ENCODE assay signal across 21 cellular contexts in genomic region chr9:7967851-7968250, GRCh38.
DNase-seq lines count a peak whose midpoint lies in the region; ATAC-seq and TF ChIP-seq lines count a peak whose summit lies in the region.
"Had no signal": no experiment of that assay in that cellular context is flagged by ENCODE, and none has a peak within 500 bp of the region (broad histone marks: within the 10 kb centered on the region; RNA-seq: fewer than 3 reads in every experiment).

No MANE protein-coding gene starts in this region.

- no peak for DNase-seq in activated naive CD8-positive, alpha-beta T cell treated with anti-CD3 and anti-CD28 coated beads, Interleukin-2, amount 10 ng/mL, durations not matched to agents 7 days and 5 days
- DNase-seq in activated naive CD8-positive, alpha-beta T cell treated with anti-CD3 and anti-CD28 coated beads, Interleukin-2, amount 50 U/mL, for 24 hours: no peak
- peak; percentile 64 for DNase-seq in colonic mucosa
- DNase-seq in left kidney (ENCODE audit: low read depth, low spot score): peak; percentile 43
- DNase-seq in cortex of kidney (lab: John Stamatoyannopoulos, UW): no peak
- no peak for DNase-seq in stimulated activated CD4-positive, alpha-beta T cell treated with anti-CD3 and anti-CD28 coated beads, Interleukin-4, amount 100 ng/mL, for 24 hours
- DNase-seq: ACHN; activated CD4-positive, alpha-beta T cell treated with anti-CD3 and anti-CD28 coated beads, Interleukin-2, amount 10 ng/mL, durations not matched to agents 7 days and 5 days; activated naive CD4-positive, alpha-beta T cell treated with Interleukin-2 at 50 U/mL for 16 hours; CD8-positive, alpha-beta memory T cell; Karpas-422; left ventricle myocardium superior; NCI-H146; NCI-H2227 treated with DMSO at 0.1 percent for 48 hours; nucleus accumbens; right cardiac atrium; stimulated activated CD4-positive, alpha-beta T cell treated with anti-CD3 and anti-CD28 coated beads, Interleukin-15, amount 100 ng/mL, for 24 hours had no signal

- H3K36me3 Mint-ChIP-seq in activated naive CD8-positive, alpha-beta T cell treated with anti-CD3 and anti-CD28 coated beads, Interleukin-2, amount 10 ng/mL, durations not matched to agents 7 days and 5 days: peaks cover 19% of the 10 kb centered on the region
- peaks cover 1% of the 10 kb centered on the region for H3K36me3 Mint-ChIP-seq in activated naive CD8-positive, alpha-beta T cell treated with anti-CD3 and anti-CD28 coated beads, Interleukin-2, amount 50 U/mL, for 24 hours (ENCODE audit: low read depth)
- H3K36me3 Mint-ChIP-seq: stimulated activated memory B cell treated with anti-CD40 and anti-IgM and Interleukin-4, amounts not matched to agents 10 μg/mL and 1 μg/mL and 100 μg/mL, for 72 hours had no signal

- ATAC-seq in activated naive CD8-positive, alpha-beta T cell treated with anti-CD3 and anti-CD28 coated beads, Interleukin-2, amount 10 ng/mL, durations not matched to agents 7 days and 5 days (ENCODE audit: low read depth): no peak
- no peak for ATAC-seq in activated naive CD8-positive, alpha-beta T cell treated with anti-CD3 and anti-CD28 coated beads, Interleukin-2, amount 50 U/mL, for 24 hours
- ATAC-seq in HG02610 (IDR thresholded peaks at IDR 0.05; ENCODE audit: unreplicated experiment) (no peak), HG02870 (IDR thresholded peaks at IDR 0.05; ENCODE audit: unreplicated experiment) (no peak)
- ATAC-seq: left ventricle myocardium superior; right cardiac atrium; stimulated activated memory B cell treated with anti-CD40 and anti-IgM and Interleukin-4, amounts not matched to agents 10 μg/mL and 1 μg/mL and 100 μg/mL, for 72 hours had no signal

- H3K27me3 ChIP-seq in colonic mucosa: no peaks in the 10 kb centered on the region
- H3K27me3 ChIP-seq: tibial nerve had no signal

- H3K4me3 ChIP-seq in colonic mucosa: no peak overlapping the region
- H3K4me3 ChIP-seq: tibial nerve had no signal

- peak overlapping the region; percentile 66 for H3K27ac Mint-ChIP-seq in activated naive CD8-positive, alpha-beta T cell treated with anti-CD3 and anti-CD28 coated beads, Interleukin-2, amount 10 ng/mL, durations not matched to agents 7 days and 5 days
- no peak overlapping the region for H3K27ac Mint-ChIP-seq in activated naive CD8-positive, alpha-beta T cell treated with anti-CD3 and anti-CD28 coated beads, Interleukin-2, amount 50 U/mL, for 24 hours
- H3K27ac Mint-ChIP-seq: activated CD4-positive, alpha-beta T cell treated with anti-CD3 and anti-CD28 coated beads, Interleukin-2, amount 10 ng/mL, durations not matched to agents 7 days and 5 days; stimulated activated memory B cell treated with anti-CD40 and anti-IgM and Interleukin-4, amounts not matched to agents 10 μg/mL and 1 μg/mL and 100 μg/mL, for 72 hours had no signal

- no peaks in the 10 kb centered on the region for H3K27me3 Mint-ChIP-seq in activated naive CD8-positive, alpha-beta T cell treated with anti-CD3 and anti-CD28 coated beads, Interleukin-2, amount 10 ng/mL, durations not matched to agents 7 days and 5 days
- no peaks in the 10 kb centered on the region for H3K27me3 Mint-ChIP-seq in activated naive CD8-positive, alpha-beta T cell treated with anti-CD3 and anti-CD28 coated beads, Interleukin-2, amount 50 U/mL, for 24 hours
- H3K27me3 Mint-ChIP-seq: stimulated activated memory B cell treated with anti-CD40 and anti-IgM and Interleukin-4, amounts not matched to agents 10 μg/mL and 1 μg/mL and 100 μg/mL, for 72 hours had no signal

- H3K36me3 ChIP-seq in colonic mucosa: no peaks in the 10 kb centered on the region
- H3K36me3 ChIP-seq: tibial nerve had no signal

- no peak for TF ChIP-seq CTCF in colonic mucosa (IDR thresholded peaks at IDR 0.05)

- H3K9me3 ChIP-seq in colonic mucosa: no peaks in the 10 kb centered on the region
- H3K9me3 ChIP-seq: tibial nerve had no signal

- peaks cover 4% of the 10 kb centered on the region for H3K9me3 Mint-ChIP-seq in activated naive CD8-positive, alpha-beta T cell treated with anti-CD3 and anti-CD28 coated beads, Interleukin-2, amount 10 ng/mL, durations not matched to agents 7 days and 5 days
- H3K9me3 Mint-ChIP-seq in activated naive CD8-positive, alpha-beta T cell treated with anti-CD3 and anti-CD28 coated beads, Interleukin-2, amount 50 U/mL, for 24 hours: peaks cover 4% of the 10 kb centered on the region
- H3K9me3 Mint-ChIP-seq: CD8-positive, alpha-beta memory T cell; stimulated activated memory B cell treated with anti-CD40 and anti-IgM and Interleukin-4, amounts not matched to agents 10 μg/mL and 1 μg/mL and 100 μg/mL, for 72 hours had no signal

- peaks cover 15% of the 10 kb centered on the region for H3K4me1 Mint-ChIP-seq in activated naive CD8-positive, alpha-beta T cell treated with anti-CD3 and anti-CD28 coated beads, Interleukin-2, amount 10 ng/mL, durations not matched to agents 7 days and 5 days
- H3K4me1 Mint-ChIP-seq in activated naive CD8-positive, alpha-beta T cell treated with anti-CD3 and anti-CD28 coated beads, Interleukin-2, amount 50 U/mL, for 24 hours: peaks cover 19% of the 10 kb centered on the region

- peak overlapping the region; percentile 51 for H3K27ac ChIP-seq in colonic mucosa
- H3K27ac ChIP-seq: tibial nerve had no signal

- POLR2A ChIA-PET in activated naive CD8-positive, alpha-beta T cell treated with anti-CD3 and anti-CD28 coated beads, Interleukin-2, amount 10 ng/mL, durations not matched to agents 7 days and 5 days (lab: Charles Lee): interaction anchor here (1.0 kb wide), 1 partner anchor 9 kb away, joined by 3 read pairs; no protein-coding TSS in a partner anchor

- intact Hi-C loops in colonic mucosa (cut with DNase I): no loop called here

- H3K4me3 Mint-ChIP-seq in activated naive CD8-positive, alpha-beta T cell treated with anti-CD3 and anti-CD28 coated beads, Interleukin-2, amount 10 ng/mL, durations not matched to agents 7 days and 5 days: no peak overlapping the region
- H3K4me3 Mint-ChIP-seq in activated naive CD8-positive, alpha-beta T cell treated with anti-CD3 and anti-CD28 coated beads, Interleukin-2, amount 50 U/mL, for 24 hours: no peak overlapping the region
- H3K4me3 Mint-ChIP-seq: activated CD4-positive, alpha-beta T cell treated with anti-CD3 and anti-CD28 coated beads, Interleukin-2, amount 10 ng/mL, durations not matched to agents 7 days and 5 days; CD8-positive, alpha-beta memory T cell; stimulated activated memory B cell treated with anti-CD40 and anti-IgM and Interleukin-4, amounts not matched to agents 10 μg/mL and 1 μg/mL and 100 μg/mL, for 72 hours had no signal

- no peak overlapping the region for H3K9ac ChIP-seq in colonic mucosa (ENCODE audit: low read depth in 2 of 2, low read length in 2 of 2)

- H3K4me1 ChIP-seq in colonic mucosa: peaks cover 4% of the 10 kb centered on the region
- H3K4me1 ChIP-seq: tibial nerve had no signal

Comparison
In these comparisons a context has a peak if more than half of its experiments do, and no peak if none do; other contexts are left out.
1. DNase-seq: peak in colonic mucosa (single experiment) and left kidney (single experiment); none in activated naive CD8-positive, alpha-beta T cell treated with anti-CD3 and anti-CD28 coated beads, Interleukin-2, amount 10 ng/mL, durations not matched to agents 7 days and 5 days (single experiment), activated naive CD8-positive, alpha-beta T cell treated with anti-CD3 and anti-CD28 coated beads, Interleukin-2, amount 50 U/mL, for 24 hours (single experiment), cortex of kidney (single experiment) and stimulated activated CD4-positive, alpha-beta T cell treated with anti-CD3 and anti-CD28 coated beads, Interleukin-4, amount 100 ng/mL, for 24 hours (single experiment).